ENCODE assay signal across 8 cellular contexts in the genomic region with DNA sequence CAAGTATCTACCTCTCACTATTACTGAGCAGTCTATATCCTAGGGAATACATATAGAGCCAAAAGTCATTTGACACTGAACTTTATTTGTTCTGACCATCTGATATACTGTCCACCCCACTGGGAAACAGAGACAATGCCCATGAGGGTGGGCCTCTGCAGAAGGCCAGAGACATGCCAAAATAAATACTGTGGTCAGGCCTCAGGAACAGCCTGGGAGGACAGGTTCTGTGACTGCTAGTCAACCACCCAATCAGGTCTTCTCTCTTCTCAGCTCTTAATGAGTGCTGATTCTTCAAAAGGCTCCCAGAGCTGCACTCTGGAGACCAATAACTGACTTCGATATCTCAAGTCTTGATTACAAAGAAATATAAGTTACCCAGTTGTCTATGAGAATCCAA. TPM values are rescaled to one million over a fixed set of nuclear protein-coding genes. Genes with fewer than 3 reads are reported as not detected.
DNase-seq lines count a peak whose midpoint lies in the region; ATAC-seq and TF ChIP-seq lines count a peak whose summit lies in the region.
"Had no signal": no experiment of that assay in that cellular context is flagged by ENCODE, and none has a peak within 500 bp of the region (broad histone marks: within the 10 kb centered on the region; RNA-seq: fewer than 3 reads in every experiment).

No MANE protein-coding gene starts in this region.

- peak overlapping the region; percentile 29 for H3K4me3 ChIP-seq in lower lobe of right lung
- H3K4me3 ChIP-seq in tibial nerve = no peak overlapping the region

- BruUV-seq in MCF 10A (replicated peaks; lab: Mats Ljungman, UMichigan) = no TSS peak

- peaks cover 36% of the 10 kb centered on the region for H3K4me1 Mint-ChIP-seq in MCF 10A (ENCODE audit: insufficient read depth, unreplicated experiment)

- H3K27me3 Mint-ChIP-seq in MCF 10A (ENCODE audit: insufficient read depth, unreplicated experiment) = no peaks in the 10 kb centered on the region

- TF ChIP-seq EP300 in tibial nerve (IDR thresholded peaks at IDR 0.05) = no peak

- peak overlapping the region; percentile 95 for H3K27ac Mint-ChIP-seq in MCF 10A (ENCODE audit: low read depth, unreplicated experiment)
- H3K27ac Mint-ChIP-seq: activated CD4-positive, alpha-beta memory T cell treated with anti-CD3 and anti-CD28 coated beads, Interleukin-2, amount 10 ng/mL, durations not matched to agents 7 days and 5 days had no signal

- DNase-seq in NCI-H2029 (lab: John Stamatoyannopoulos, UW) = peak; percentile 86
- peak; percentile 82 for DNase-seq in MCF 10A (ENCODE audit: unreplicated experiment)
- DNase-seq in lower lobe of right lung = no peak
- DNase-seq in tibial nerve (ENCODE audit: low spot score in 2 of 2) = no peak
- no peak for DNase-seq in HuH-7 (ENCODE audit: low spot score)
- DNase-seq in DMS 273 treated with DMSO at 0.1 percent for 48 hours (lab: John Stamatoyannopoulos, UW) = no peak

- H3K27me3 ChIP-seq in lower lobe of right lung (ENCODE audit: low read depth) (no peaks in the 10 kb centered on the region), tibial nerve (no peaks in the 10 kb centered on the region)

- intact Hi-C loops in MCF 10A (cut with micrococcal nuclease) = loop anchor here (1.0 kb wide), 1 partner anchor 67 kb away; the partner anchor contains the start of gene LIX1L
- intact Hi-C loops in lower lobe of right lung (cut with DNase I) = no loop called here

- H3K9me3 ChIP-seq in lower lobe of right lung (no peaks in the 10 kb centered on the region), tibial nerve (no peaks in the 10 kb centered on the region)

- peak overlapping the region; percentile 57 for H3K4me3 Mint-ChIP-seq in MCF 10A (ENCODE audit: unreplicated experiment)
- H3K4me3 Mint-ChIP-seq: activated CD4-positive, alpha-beta memory T cell treated with anti-CD3 and anti-CD28 coated beads, Interleukin-2, amount 10 ng/mL, durations not matched to agents 7 days and 5 days had no signal

- no peaks in the 10 kb centered on the region for H3K9me3 Mint-ChIP-seq in MCF 10A (ENCODE audit: unreplicated experiment)
- H3K9me3 Mint-ChIP-seq: activated CD4-positive, alpha-beta memory T cell treated with anti-CD3 and anti-CD28 coated beads, Interleukin-2, amount 10 ng/mL, durations not matched to agents 7 days and 5 days had no signal

- 46 to 50% methylated on average over 1 of the region's 1 CpG for WGBS in tibial nerve, 2 donors

- peaks cover 38% of the 10 kb centered on the region for H3K4me1 ChIP-seq in lower lobe of right lung
- peaks cover 0 to 39% (median 24%) of the 10 kb centered on the region in 4 donors for H3K4me1 ChIP-seq in tibial nerve

- peak; percentile 58 to 67 for ATAC-seq in lower lobe of right lung
- no peak for ATAC-seq in GM21825 (IDR thresholded peaks at IDR 0.05; ENCODE audit: unreplicated experiment)

- H3K36me3 ChIP-seq in lower lobe of right lung (no peaks in the 10 kb centered on the region), tibial nerve (peaks cover 0 to 6% (median 0%) of the 10 kb centered on the region in 3 donors)

- TF ChIP-seq CTCF in MCF 10A (IDR thresholded peaks at IDR 0.05; ENCODE audit: unreplicated experiment) (no peak), lower lobe of right lung (IDR thresholded peaks at IDR 0.05) (no peak), tibial nerve (IDR thresholded peaks at IDR 0.05) (no peak)

- H3K36me3 Mint-ChIP-seq in MCF 10A (ENCODE audit: insufficient read depth, unreplicated experiment) = peaks cover 11% of the 10 kb centered on the region

- CTCF ChIA-PET in MCF 10A (lab: Yijun Ruan, JAX) = interaction anchor here (0.6 to 21.0 kb wide), 39 partner anchors 10 to 201 kb away, joined by 3 to 617 read pairs (median 7); partner anchors contain the start of genes ANKRD34A, HJV, ITGA10 and LIX1L

- POLR2A ChIA-PET in MCF 10A (lab: Yijun Ruan, JAX) = interaction anchor here (0.6 to 4.7 kb wide), 33 partner anchors 8 to 144 kb away, joined by 3 to 284 read pairs (median 10); partner anchors contain the start of genes ANKRD34A, ITGA10, LIX1L and NUDT17

- H3K27ac ChIP-seq in lower lobe of right lung = peak overlapping the region; percentile 88
- peak overlapping the region; percentile 73 to 94 (median 86) for H3K27ac ChIP-seq in tibial nerve

- TF ChIP-seq POLR2A in tibial nerve (IDR thresholded peaks at IDR 0.05) = no peak

RNA-seq across cellular contexts. Expression of gene ANKRD35, which starts 5.5 kb away (rescaled TPM):
- total RNA-seq in MCF 10A (2022) (0.29 TPM in 1 of 2 replicates, not detected in the other), lower lobe of right lung (1.5 TPM), tibial nerve (10 to 100 TPM in 1 of 4 donors, 1 to 10 TPM in 3; 2.7 to 11.2 (median 6.3) TPM)

RNA-seq across cellular contexts. Expression of gene ITGA10, which starts 18.7 kb away (rescaled TPM):
- total RNA-seq in MCF 10A (2022) (25.7 and 33.0 TPM in 2 replicates), lower lobe of right lung (7.7 TPM), tibial nerve (10 to 100 TPM; 29.4 to 42.9 (median 39.4) TPM)

RNA-seq across cellular contexts. Expression of gene PEX11B, which starts 27.4 kb away (rescaled TPM):
- total RNA-seq in MCF 10A (2022) (35.5 and 36.2 TPM in 2 replicates), lower lobe of right lung (28.6 TPM), tibial nerve (10 to 100 TPM; 27.9 to 35.2 (median 30.8) TPM)

RNA-seq across cellular contexts. Expression of gene PIAS3, which starts 32.3 kb away (rescaled TPM):
- total RNA-seq in MCF 10A (2022) = 34.3 and 36.9 TPM in 2 replicates
- 27.7 TPM for total RNA-seq in lower lobe of right lung
- 10 to 100 TPM; 25.5 to 29.1 (median 26.3) TPM for total RNA-seq in tibial nerve

RNA-seq across cellular contexts. Expression of gene RBM8A, which starts 36.1 kb away (rescaled TPM):
- total RNA-seq in MCF 10A (2022) = 370 and 403 TPM in 2 replicates
- total RNA-seq in lower lobe of right lung = 109 TPM
- total RNA-seq in tibial nerve = 100 to 1,000 TPM; 113 to 157 (median 129) TPM

Comparison
In these comparisons a context has a peak if more than half of its experiments do, and no peak if none do; other contexts are left out.
1. DNase-seq: peak in NCI-H2029 (single experiment) and MCF 10A (single experiment); none in lower lobe of right lung (single experiment), tibial nerve (0 of 2), HuH-7 (single experiment) and DMS 273 treated with DMSO at 0.1 percent for 48 hours (single experiment).